1 cellular context compared by ENCODE assay signal in the genomic region with DNA sequence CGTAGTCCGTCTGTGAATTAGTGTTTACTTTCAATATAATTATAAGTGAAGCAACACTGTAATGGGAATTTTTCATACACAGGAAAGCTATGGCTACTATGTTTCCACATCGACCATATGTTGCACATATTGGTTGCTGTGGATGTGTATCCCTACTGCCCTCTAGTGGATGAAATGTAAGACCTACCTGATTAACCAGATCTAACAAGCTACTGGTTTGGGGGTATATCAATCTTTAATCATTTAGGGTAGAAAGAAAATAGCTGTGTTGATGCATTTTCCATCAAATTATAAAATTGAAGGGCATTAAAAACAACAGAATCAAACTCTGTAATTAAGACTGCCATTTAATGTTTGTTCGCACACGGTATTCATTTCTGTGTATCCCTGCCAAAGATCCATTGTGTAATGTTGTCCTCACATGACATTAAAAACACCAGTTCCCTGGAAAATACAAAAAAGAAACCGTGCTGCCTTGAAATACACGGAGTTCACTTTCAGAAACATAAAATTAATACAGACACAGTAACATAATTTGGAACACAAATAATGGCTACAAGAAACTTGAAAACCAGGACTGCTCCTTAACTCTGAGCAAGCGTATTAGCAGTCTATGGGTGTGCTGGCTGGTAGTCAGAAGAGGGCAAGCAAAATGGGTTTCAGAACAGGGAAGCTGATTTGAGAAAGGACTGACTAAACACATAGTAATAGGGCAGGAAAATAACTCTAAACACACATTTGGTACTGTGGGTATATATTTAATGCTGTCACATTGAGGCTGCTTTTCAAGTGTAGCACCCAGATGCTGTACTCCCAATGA.
TF ChIP-seq lines count a peak whose summit lies in the region.

No MANE protein-coding gene starts in this region.

TF ChIP-seq in liver, 16 proteins besides CTCF, POLR2A, EP300 and RAD21 (continued from another document):
- TF ChIP-seq, protein P1, sequence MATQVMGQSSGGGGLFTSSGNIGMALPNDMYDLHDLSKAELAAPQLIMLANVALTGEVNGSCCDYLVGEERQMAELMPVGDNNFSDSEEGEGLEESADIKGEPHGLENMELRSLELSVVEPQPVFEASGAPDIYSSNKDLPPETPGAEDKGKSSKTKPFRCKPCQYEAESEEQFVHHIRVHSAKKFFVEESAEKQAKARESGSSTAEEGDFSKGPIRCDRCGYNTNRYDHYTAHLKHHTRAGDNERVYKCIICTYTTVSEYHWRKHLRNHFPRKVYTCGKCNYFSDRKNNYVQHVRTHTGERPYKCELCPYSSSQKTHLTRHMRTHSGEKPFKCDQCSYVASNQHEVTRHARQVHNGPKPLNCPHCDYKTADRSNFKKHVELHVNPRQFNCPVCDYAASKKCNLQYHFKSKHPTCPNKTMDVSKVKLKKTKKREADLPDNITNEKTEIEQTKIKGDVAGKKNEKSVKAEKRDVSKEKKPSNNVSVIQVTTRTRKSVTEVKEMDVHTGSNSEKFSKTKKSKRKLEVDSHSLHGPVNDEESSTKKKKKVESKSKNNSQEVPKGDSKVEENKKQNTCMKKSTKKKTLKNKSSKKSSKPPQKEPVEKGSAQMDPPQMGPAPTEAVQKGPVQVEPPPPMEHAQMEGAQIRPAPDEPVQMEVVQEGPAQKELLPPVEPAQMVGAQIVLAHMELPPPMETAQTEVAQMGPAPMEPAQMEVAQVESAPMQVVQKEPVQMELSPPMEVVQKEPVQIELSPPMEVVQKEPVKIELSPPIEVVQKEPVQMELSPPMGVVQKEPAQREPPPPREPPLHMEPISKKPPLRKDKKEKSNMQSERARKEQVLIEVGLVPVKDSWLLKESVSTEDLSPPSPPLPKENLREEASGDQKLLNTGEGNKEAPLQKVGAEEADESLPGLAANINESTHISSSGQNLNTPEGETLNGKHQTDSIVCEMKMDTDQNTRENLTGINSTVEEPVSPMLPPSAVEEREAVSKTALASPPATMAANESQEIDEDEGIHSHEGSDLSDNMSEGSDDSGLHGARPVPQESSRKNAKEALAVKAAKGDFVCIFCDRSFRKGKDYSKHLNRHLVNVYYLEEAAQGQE (IDR thresholded peaks at IDR 0.05): peak; percentile 53
- TF ChIP-seq FOXA2 (IDR thresholded peaks at IDR 0.05): no peak
- TF ChIP-seq, protein P2, sequence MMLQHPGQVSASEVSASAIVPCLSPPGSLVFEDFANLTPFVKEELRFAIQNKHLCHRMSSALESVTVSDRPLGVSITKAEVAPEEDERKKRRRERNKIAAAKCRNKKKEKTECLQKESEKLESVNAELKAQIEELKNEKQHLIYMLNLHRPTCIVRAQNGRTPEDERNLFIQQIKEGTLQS (IDR thresholded peaks at IDR 0.05): no peak
- no peak for TF ChIP-seq TAF1 (conservative IDR thresholded peaks at IDR 0.05)
- TF ChIP-seq SP1 (IDR thresholded peaks at IDR 0.05): peak; percentile 25
- TF ChIP-seq YY1 (IDR thresholded peaks at IDR 0.05): peak; percentile 58
- TF ChIP-seq GABPA (IDR thresholded peaks at IDR 0.05 in 1 of 2, conservative IDR thresholded peaks at IDR 0.05 in 1 of 2): no peak
- TF ChIP-seq, protein P3, sequence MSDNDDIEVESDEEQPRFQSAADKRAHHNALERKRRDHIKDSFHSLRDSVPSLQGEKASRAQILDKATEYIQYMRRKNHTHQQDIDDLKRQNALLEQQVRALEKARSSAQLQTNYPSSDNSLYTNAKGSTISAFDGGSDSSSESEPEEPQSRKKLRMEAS (IDR thresholded peaks at IDR 0.05): no peak
- TF ChIP-seq HNF4G (IDR thresholded peaks at IDR 0.05): no peak
- TF ChIP-seq, protein P4, sequence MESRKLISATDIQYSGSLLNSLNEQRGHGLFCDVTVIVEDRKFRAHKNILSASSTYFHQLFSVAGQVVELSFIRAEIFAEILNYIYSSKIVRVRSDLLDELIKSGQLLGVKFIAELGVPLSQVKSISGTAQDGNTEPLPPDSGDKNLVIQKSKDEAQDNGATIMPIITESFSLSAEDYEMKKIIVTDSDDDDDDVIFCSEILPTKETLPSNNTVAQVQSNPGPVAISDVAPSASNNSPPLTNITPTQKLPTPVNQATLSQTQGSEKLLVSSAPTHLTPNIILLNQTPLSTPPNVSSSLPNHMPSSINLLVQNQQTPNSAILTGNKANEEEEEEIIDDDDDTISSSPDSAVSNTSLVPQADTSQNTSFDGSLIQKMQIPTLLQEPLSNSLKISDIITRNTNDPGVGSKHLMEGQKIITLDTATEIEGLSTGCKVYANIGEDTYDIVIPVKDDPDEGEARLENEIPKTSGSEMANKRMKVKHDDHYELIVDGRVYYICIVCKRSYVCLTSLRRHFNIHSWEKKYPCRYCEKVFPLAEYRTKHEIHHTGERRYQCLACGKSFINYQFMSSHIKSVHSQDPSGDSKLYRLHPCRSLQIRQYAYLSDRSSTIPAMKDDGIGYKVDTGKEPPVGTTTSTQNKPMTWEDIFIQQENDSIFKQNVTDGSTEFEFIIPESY (IDR thresholded peaks at IDR 0.05): peak; percentile 41
TF ChIP-seq in liver: peak in this region for 6.
